Comparison of ENCODE assay signal across 1 cellular context in genomic region chr19:48739400-48739825, GRCh38.
TF ChIP-seq lines count a peak whose summit lies in the region.

No MANE protein-coding gene starts in this region.

TF ChIP-seq in A549, 52 proteins besides CTCF, POLR2A, EP300 and RAD21 (continued from another document):
- no peak for TF ChIP-seq REST (IDR thresholded peaks at IDR 0.05)
